9 cellular contexts compared by ENCODE assay signal in the genomic region with DNA sequence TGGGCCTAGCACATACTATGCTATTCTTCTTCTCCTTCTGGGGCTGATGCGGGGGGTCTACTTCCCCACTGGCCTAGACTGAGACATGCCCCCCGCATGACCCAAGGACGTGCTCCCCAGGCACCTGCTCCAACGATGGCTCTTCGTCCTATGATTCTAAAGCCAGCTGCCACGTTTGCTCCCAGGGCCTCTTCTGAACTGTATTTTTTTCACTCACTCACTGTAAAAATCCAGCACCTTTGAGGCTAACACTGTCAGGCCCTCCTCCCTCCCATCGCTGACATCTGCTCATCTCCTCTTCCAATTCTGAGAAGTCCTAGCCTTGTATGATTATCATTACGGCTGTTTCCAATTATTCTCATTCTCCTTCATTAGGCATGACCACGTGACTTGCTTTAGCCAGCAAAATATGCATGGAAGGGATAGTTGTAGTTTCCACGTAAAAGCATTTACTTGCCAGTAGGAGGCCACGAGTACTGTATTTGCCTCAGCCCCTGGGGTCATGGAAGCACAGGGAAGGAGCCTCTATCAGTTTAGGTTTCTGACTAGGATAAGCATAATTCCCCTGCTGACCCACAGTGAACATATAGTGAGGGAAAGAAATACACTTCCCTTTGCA. TPM values are rescaled to one million over a fixed set of nuclear protein-coding genes. Genes with fewer than 3 reads are reported as not detected.
A peak's percentile ranks its signal among the peaks of the same experiment; 100 is the strongest.
DNase-seq lines count a peak whose midpoint lies in the region; ATAC-seq lines count a peak whose summit lies in the region.
"Had no signal": no experiment of that assay in that cellular context is flagged by ENCODE, and none has a peak within 500 bp of the region (broad histone marks: within the 10 kb centered on the region; RNA-seq: fewer than 3 reads in every experiment).

No MANE protein-coding gene starts in this region.

- no peak overlapping the region for H3K4ac ChIP-seq in trophoblast cell (ENCODE audit: low read depth, low read length)

- no peaks in the 10 kb centered on the region for H3K36me3 ChIP-seq in trophoblast cell (ENCODE audit: control insufficient read depth in 1 of 2, insufficient read depth in 2 of 2, low read length in 2 of 2)

- H4K8ac ChIP-seq in trophoblast cell (ENCODE audit: low read depth, low read length), result no peak overlapping the region

- no peak overlapping the region for H3K4me3 ChIP-seq in trophoblast cell (ENCODE audit: low read depth, low read length)

- WGBS in trophoblast cell (ENCODE audit: extremely low coverage, insufficient coverage, insufficient read length), result no CpG with 5 or more reads among the region's 11 CpGs

- ATAC-seq in GM18867 (IDR thresholded peaks at IDR 0.05; ENCODE audit: unreplicated experiment) (no peak), GM19397 (IDR thresholded peaks at IDR 0.05; ENCODE audit: unreplicated experiment) (no peak), GM21723 (IDR thresholded peaks at IDR 0.05; ENCODE audit: unreplicated experiment) (no peak)

- H3K18ac ChIP-seq in trophoblast cell (ENCODE audit: low read length), result no peak overlapping the region

- peaks cover 2% of the 10 kb centered on the region for H3K79me1 ChIP-seq in trophoblast cell (ENCODE audit: low read length)

- H4K12ac ChIP-seq in trophoblast cell (ENCODE audit: low read depth, low read length), result no peak overlapping the region

- H2BK12ac ChIP-seq in trophoblast cell (ENCODE audit: low read length), result peak overlapping the region; percentile 9

- no peak overlapping the region for H4K91ac ChIP-seq in trophoblast cell (ENCODE audit: low read depth, low read length)

- H3K9me3 ChIP-seq in trophoblast cell (ENCODE audit: insufficient read depth, low read depth, low read length), result no peaks in the 10 kb centered on the region

- peaks cover 21 to 26% of the 10 kb centered on the region in 2 experiments for H3K4me1 ChIP-seq in trophoblast cell (ENCODE audit: control insufficient read depth in 1 of 2, insufficient read depth in 2 of 2, low read length in 2 of 2)

- H2AK5ac ChIP-seq in trophoblast cell (ENCODE audit: low read length), result no peak overlapping the region

- H2AFZ ChIP-seq in trophoblast cell (ENCODE audit: insufficient read depth, low read length, poor library complexity), result no peak overlapping the region

- peak overlapping the region; percentile 1 for H3K27ac ChIP-seq in trophoblast cell (ENCODE audit: low read depth, low read length)

- H3K27me3 ChIP-seq in trophoblast cell (ENCODE audit: insufficient read depth, low read length), result no peaks in the 10 kb centered on the region

- DNase-seq in NCI-H2227 (lab: John Stamatoyannopoulos, UW; ENCODE audit: unreplicated experiment), result peak; percentile 35
- DNase-seq in NCI-H2227 treated with DMSO at 0.1 percent for 48 hours (lab: John Stamatoyannopoulos, UW), result no peak
- peak; percentile 82 for DNase-seq in NCI-H524 treated with DMSO at 0.1 percent for 48 hours (lab: John Stamatoyannopoulos, UW)
- DNase-seq in dermis blood vessel endothelial cell, result peak; percentile 20
- no peak for DNase-seq in trophoblast cell
- DNase-seq: effector CD4-positive, alpha-beta T cell had no signal

- no peak overlapping the region for H3K4me2 ChIP-seq in trophoblast cell (ENCODE audit: low read length)

- no peak overlapping the region for H3K14ac ChIP-seq in trophoblast cell (ENCODE audit: low read length)

- H3K9ac ChIP-seq in trophoblast cell (ENCODE audit: low read length), result no peak overlapping the region

- H2BK120ac ChIP-seq in trophoblast cell (ENCODE audit: insufficient read depth, low read length, poor library complexity), result no peak overlapping the region

- H3K79me2 ChIP-seq in trophoblast cell (ENCODE audit: control insufficient read depth, insufficient read depth, low read length, poor library complexity), result no peaks in the 10 kb centered on the region

- H3K23ac ChIP-seq in trophoblast cell (ENCODE audit: low read length), result no peak overlapping the region

- no peak overlapping the region for H2BK5ac ChIP-seq in trophoblast cell (ENCODE audit: low read depth, low read length, poor library complexity)

RNA-seq across cellular contexts. Expression of a gene that starts 19.1 kb away (rescaled TPM):
- 0.17 TPM in 1 of 2 replicates, not detected in the other for total RNA-seq in dermis blood vessel endothelial cell
- 0.14 and 0.19 TPM in 2 replicates for polyA plus RNA-seq in trophoblast cell (2013)

Comparison
In these comparisons a context has a peak if more than half of its experiments do, and no peak if none do; other contexts are left out.
1. DNase-seq: peak in NCI-H2227 (single experiment), NCI-H524 treated with DMSO at 0.1 percent for 48 hours (single experiment) and dermis blood vessel endothelial cell (single experiment); none in NCI-H2227 treated with DMSO at 0.1 percent for 48 hours (single experiment) and trophoblast cell (0 of 2).